In the genomic region with DNA sequence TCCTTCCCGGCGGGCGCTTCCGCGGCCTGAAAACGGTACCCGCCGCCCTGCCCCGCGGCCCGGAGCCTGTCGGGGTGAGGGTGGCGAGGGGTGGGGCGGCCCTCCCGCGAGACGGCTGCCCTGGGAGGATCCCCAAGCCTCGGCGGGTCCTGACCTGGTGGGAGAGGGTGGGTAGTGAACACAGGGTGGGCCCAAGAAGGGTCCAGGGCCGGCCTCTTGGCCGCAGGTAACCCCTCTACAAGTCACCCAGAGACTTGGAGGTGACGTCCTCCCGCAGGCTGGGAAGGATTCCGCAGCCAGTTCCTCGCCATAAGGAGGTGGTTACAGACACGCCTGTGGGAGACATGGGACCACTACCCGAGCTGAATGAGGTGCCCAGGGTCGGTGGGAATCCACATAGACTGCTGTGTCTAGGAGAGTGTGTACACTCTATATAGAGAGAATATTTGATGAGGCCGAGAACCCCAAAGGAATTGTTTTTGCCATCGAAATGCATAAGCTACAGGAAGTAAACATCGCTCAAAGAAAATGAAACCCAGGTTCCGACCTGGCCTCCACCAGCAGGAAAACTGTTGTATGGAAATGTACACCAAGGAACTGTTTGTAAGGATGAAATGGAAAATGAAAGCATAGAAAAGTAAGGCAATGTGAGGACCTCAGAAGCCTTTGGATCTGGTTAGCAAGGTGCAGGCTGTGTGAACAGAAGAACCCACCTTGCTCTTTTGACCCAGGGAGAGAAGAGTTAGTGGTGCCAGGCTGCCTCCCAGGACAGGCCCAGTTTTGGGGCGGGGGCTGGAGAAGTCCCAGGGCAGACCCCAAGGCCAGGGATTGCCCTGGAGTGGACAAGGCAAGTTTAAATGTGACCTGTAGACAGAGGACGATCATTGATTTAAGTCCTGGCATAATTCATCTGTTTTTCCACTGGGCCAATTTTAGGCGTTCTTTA, we compare ENCODE assay signal across 1 cellular context.
TF ChIP-seq lines count a peak whose summit lies in the region.

No MANE protein-coding gene starts in this region.

TF ChIP-seq in GM23338, 12 proteins besides CTCF, POLR2A, EP300 and RAD21 (continued from another document):
- TF ChIP-seq, protein P1, sequence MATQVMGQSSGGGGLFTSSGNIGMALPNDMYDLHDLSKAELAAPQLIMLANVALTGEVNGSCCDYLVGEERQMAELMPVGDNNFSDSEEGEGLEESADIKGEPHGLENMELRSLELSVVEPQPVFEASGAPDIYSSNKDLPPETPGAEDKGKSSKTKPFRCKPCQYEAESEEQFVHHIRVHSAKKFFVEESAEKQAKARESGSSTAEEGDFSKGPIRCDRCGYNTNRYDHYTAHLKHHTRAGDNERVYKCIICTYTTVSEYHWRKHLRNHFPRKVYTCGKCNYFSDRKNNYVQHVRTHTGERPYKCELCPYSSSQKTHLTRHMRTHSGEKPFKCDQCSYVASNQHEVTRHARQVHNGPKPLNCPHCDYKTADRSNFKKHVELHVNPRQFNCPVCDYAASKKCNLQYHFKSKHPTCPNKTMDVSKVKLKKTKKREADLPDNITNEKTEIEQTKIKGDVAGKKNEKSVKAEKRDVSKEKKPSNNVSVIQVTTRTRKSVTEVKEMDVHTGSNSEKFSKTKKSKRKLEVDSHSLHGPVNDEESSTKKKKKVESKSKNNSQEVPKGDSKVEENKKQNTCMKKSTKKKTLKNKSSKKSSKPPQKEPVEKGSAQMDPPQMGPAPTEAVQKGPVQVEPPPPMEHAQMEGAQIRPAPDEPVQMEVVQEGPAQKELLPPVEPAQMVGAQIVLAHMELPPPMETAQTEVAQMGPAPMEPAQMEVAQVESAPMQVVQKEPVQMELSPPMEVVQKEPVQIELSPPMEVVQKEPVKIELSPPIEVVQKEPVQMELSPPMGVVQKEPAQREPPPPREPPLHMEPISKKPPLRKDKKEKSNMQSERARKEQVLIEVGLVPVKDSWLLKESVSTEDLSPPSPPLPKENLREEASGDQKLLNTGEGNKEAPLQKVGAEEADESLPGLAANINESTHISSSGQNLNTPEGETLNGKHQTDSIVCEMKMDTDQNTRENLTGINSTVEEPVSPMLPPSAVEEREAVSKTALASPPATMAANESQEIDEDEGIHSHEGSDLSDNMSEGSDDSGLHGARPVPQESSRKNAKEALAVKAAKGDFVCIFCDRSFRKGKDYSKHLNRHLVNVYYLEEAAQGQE (IDR thresholded peaks at IDR 0.05; ENCODE audit: unreplicated experiment), result no peak
- no peak for TF ChIP-seq POLR2AphosphoS5 (IDR thresholded peaks at IDR 0.05; ENCODE audit: low read depth)
- no peak for TF ChIP-seq NANOG (IDR thresholded peaks at IDR 0.05; ENCODE audit: borderline replicate concordance)
- TF ChIP-seq EZH2 (IDR thresholded peaks at IDR 0.05; ENCODE audit: low read depth, unreplicated experiment), result no peak
- no peak for TF ChIP-seq ZNF114 (CRISPR knock-in tag; IDR thresholded peaks at IDR 0.05)
- TF ChIP-seq, protein P2, sequence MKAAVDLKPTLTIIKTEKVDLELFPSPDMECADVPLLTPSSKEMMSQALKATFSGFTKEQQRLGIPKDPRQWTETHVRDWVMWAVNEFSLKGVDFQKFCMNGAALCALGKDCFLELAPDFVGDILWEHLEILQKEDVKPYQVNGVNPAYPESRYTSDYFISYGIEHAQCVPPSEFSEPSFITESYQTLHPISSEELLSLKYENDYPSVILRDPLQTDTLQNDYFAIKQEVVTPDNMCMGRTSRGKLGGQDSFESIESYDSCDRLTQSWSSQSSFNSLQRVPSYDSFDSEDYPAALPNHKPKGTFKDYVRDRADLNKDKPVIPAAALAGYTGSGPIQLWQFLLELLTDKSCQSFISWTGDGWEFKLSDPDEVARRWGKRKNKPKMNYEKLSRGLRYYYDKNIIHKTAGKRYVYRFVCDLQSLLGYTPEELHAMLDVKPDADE (IDR thresholded peaks at IDR 0.05), result no peak
